Comparison of ENCODE assay signal across 13 cellular contexts in genomic region chr10:46558411-46559185, GRCh38. TPM values are rescaled to one million over a fixed set of nuclear protein-coding genes. Genes with fewer than 3 reads are reported as not detected.
DNase-seq lines count a peak whose midpoint lies in the region; ATAC-seq and TF ChIP-seq lines count a peak whose summit lies in the region.
"Had no signal": no experiment of that assay in that cellular context is flagged by ENCODE, and none has a peak within 500 bp of the region (broad histone marks: within the 10 kb centered on the region; RNA-seq: fewer than 3 reads in every experiment).

No MANE protein-coding gene starts in this region.

- no peaks in the 10 kb centered on the region for H3K9me3 ChIP-seq in Panc1 (ENCODE audit: control insufficient read depth, insufficient read depth, low read depth, low read length)
- no peaks in the 10 kb centered on the region for H3K9me3 ChIP-seq in left lung
- H3K9me3 ChIP-seq: psoas muscle, thoracic aorta had no signal

- CTCF ChIA-PET in Panc1 (lab: Charles Lee) = interaction anchor here (0.6 to 0.8 kb wide), 2 partner anchors 13 to 40 kb away, joined by 3 to 6 read pairs; no protein-coding TSS in a partner anchor

- POLR2A ChIA-PET in Panc1 (lab: Charles Lee) = interaction anchor here (0.5 kb wide), 1 partner anchor 1769 kb away, joined by 3 read pairs; no protein-coding TSS in a partner anchor

- peak; percentile 61 for DNase-seq in activated effector memory CD4-positive, alpha-beta T cell treated with anti-CD3 and anti-CD28 coated beads, Interleukin-2, amount 50 U/mL, for 16 hours
- no peak for DNase-seq in activated effector memory CD4-positive, alpha-beta T cell treated with Interleukin-2 at 50 U/mL for 16 hours
- DNase-seq in Panc1 (ENCODE audit: low read depth, low spot score) = no peak
- DNase-seq in left lung = peak; percentile 30 to 72
- peak; percentile 20 for DNase-seq in stimulated activated CD8-positive, alpha-beta memory T cell treated with anti-CD3 and anti-CD28 coated beads, Interleukin-4, amount 100 ng/mL, for 48 hours
- no peak for DNase-seq in central memory CD4-positive, alpha-beta T cell
- DNase-seq in globus pallidus (ENCODE audit: low spot score) = no peak
- DNase-seq: foreskin fibroblast, GF-D8, NCI-H187 treated with DMSO at 0.1 percent for 48 hours had no signal

- TF ChIP-seq CTCF in Panc1 (IDR thresholded peaks at IDR 0.05) (no peak), left lung (IDR thresholded peaks at IDR 0.05) (no peak)

- no TSS peak for BruUV-seq in Panc1 (replicated peaks; lab: Mats Ljungman, UMichigan)

- in situ Hi-C loops in Panc1 (cut with HindIII; ENCODE audit: low pct_unique_long_range_greater_than_20kb, low sequenced_read_pairs) = no loop called here

- intact Hi-C loops in Panc1 (cut with micrococcal nuclease; ENCODE audit: unreplicated experiment) (no loop called here), left lung (cut with DNase I) (no loop called here)

- peak overlapping the region; percentile 52 for H3K27ac ChIP-seq in Panc1 (ENCODE audit: low read length)
- no peak overlapping the region for H3K27ac ChIP-seq in left lung
- H3K27ac ChIP-seq: psoas muscle, thoracic aorta had no signal

- ATAC-seq in Panc1 (peak; percentile 6; the same call in 1 of the 2 replicates), left lung (peak; percentile 11), GM21825 (IDR thresholded peaks at IDR 0.05; ENCODE audit: unreplicated experiment) (no peak)
- ATAC-seq: psoas muscle had no signal

- peaks cover 24% of the 10 kb centered on the region for H3K4me1 ChIP-seq in Panc1 (ENCODE audit: control insufficient read depth, insufficient read depth, low read length)
- H3K4me1 ChIP-seq in left lung = peaks cover 0 to 9% of the 10 kb centered on the region in 2 donors
- H3K4me1 ChIP-seq: psoas muscle had no signal

- H3K4me3 ChIP-seq in Panc1 (ENCODE audit: low read depth in 2 of 2, low read length in 2 of 2) = no peak overlapping the region
- H3K4me3 ChIP-seq in left lung = no peak overlapping the region
- H3K4me3 ChIP-seq: psoas muscle, thoracic aorta had no signal

- H3K27me3 ChIP-seq in Panc1 (ENCODE audit: control insufficient read depth, insufficient read depth, low read length) = no peaks in the 10 kb centered on the region; the same call in 1 of the 2 replicates
- H3K27me3 ChIP-seq in left lung = peaks cover 24 to 76% of the 10 kb centered on the region in 2 donors

- no peaks in the 10 kb centered on the region for H3K36me3 ChIP-seq in Panc1 (ENCODE audit: control insufficient read depth, insufficient read depth, low read length)
- H3K36me3 ChIP-seq in left lung = no peaks in the 10 kb centered on the region
- H3K36me3 ChIP-seq: thoracic aorta had no signal

RNA-seq across cellular contexts. Expression of gene GPRIN2, which starts 2.1 kb away (rescaled TPM):
- total RNA-seq in Panc1 (2021; ENCODE audit: unreplicated experiment) = 12.9 TPM
- polyA plus RNA-seq in Panc1 (2012; ENCODE audit: insufficient read length) = 10.6 TPM
- total RNA-seq in left lung = 10 to 100 TPM; 20.2 to 39.8 TPM
- total RNA-seq: psoas muscle had no signal
- polyA plus RNA-seq: psoas muscle had no signal

RNA-seq across cellular contexts. Expression of gene SYT15, which starts 20.3 kb away (rescaled TPM):
- total RNA-seq in Panc1 (2021; ENCODE audit: unreplicated experiment) (0.28 TPM), left lung (10 to 100 TPM; 20.1 to 30.9 TPM)
- polyA plus RNA-seq in Panc1 (2012; ENCODE audit: insufficient read length) = 1.0 TPM

Comparison
In these comparisons a context has a peak if more than half of its experiments do, and no peak if none do; other contexts are left out.
1. DNase-seq: peak in activated effector memory CD4-positive, alpha-beta T cell treated with anti-CD3 and anti-CD28 coated beads, Interleukin-2, amount 50 U/mL, for 16 hours (single experiment), left lung (2 of 2) and stimulated activated CD8-positive, alpha-beta memory T cell treated with anti-CD3 and anti-CD28 coated beads, Interleukin-4, amount 100 ng/mL, for 48 hours (single experiment); none in activated effector memory CD4-positive, alpha-beta T cell treated with Interleukin-2 at 50 U/mL for 16 hours (single experiment), Panc1 (single experiment), central memory CD4-positive, alpha-beta T cell (single experiment) and globus pallidus (single experiment).
2. RNA of gene SYT15, which starts 20.3 kb away (total RNA-seq): 20.1 to 30.9 TPM in left lung; 0.28 TPM in Panc1 (single experiment); every median in the first group is over 10 times any median in the second.